1 cellular context compared by ENCODE assay signal in the genomic region with DNA sequence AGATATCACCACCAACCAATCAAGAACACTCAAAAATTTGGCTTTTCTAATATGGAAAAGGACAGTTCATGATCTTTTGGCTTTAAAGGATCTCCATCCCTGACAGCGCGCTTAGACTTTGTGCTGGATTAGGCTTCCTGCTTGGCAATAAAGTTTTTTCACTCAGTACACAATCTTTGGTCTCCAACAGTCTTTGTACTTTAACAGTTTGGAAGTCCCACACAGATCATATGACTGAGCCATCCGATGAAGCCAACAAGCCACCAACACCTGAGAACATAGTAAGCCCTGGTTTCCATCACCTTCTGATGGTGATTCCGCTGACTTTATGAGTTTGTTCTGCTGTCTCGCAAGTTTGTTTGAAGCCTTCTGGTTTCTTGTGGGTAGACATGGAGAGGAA.
A peak's percentile ranks its signal among the peaks of the same experiment; 100 is the strongest.
TF ChIP-seq lines count a peak whose summit lies in the region.

No MANE protein-coding gene starts in this region.

TF ChIP-seq in K562, 482 proteins besides CTCF, POLR2A, EP300 and RAD21:
- TF ChIP-seq ZNF174 (CRISPR knock-in tag; IDR thresholded peaks at IDR 0.05) = no peak
- TF ChIP-seq, protein P1, sequence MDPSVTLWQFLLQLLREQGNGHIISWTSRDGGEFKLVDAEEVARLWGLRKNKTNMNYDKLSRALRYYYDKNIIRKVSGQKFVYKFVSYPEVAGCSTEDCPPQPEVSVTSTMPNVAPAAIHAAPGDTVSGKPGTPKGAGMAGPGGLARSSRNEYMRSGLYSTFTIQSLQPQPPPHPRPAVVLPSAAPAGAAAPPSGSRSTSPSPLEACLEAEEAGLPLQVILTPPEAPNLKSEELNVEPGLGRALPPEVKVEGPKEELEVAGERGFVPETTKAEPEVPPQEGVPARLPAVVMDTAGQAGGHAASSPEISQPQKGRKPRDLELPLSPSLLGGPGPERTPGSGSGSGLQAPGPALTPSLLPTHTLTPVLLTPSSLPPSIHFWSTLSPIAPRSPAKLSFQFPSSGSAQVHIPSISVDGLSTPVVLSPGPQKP (CRISPR knock-in tag; IDR thresholded peaks at IDR 0.05) = no peak
- TF ChIP-seq ZBTB40 (IDR thresholded peaks at IDR 0.05) = peak; percentile 86
- peak; percentile 73 for TF ChIP-seq ZBTB40 (CRISPR knock-in tag; IDR thresholded peaks at IDR 0.05)
- no peak for TF ChIP-seq XRCC5 (IDR thresholded peaks at IDR 0.05; ENCODE audit: low read depth, low read length)
- no peak for TF ChIP-seq CHD2 (IDR thresholded peaks at IDR 0.05; ENCODE audit: low read depth, low read length)
- TF ChIP-seq SMARCA5 (IDR thresholded peaks at IDR 0.05) = no peak
- no peak for TF ChIP-seq CCAR2 (IDR thresholded peaks at IDR 0.05; ENCODE audit: low read depth, low read length)
- no peak for TF ChIP-seq DMBX1 (CRISPR knock-in tag; IDR thresholded peaks at IDR 0.05; ENCODE audit: borderline replicate concordance)
- no peak for TF ChIP-seq NFYB (IDR thresholded peaks at IDR 0.05; ENCODE audit: extremely low read depth, insufficient read length)
